11 cellular contexts compared by ENCODE assay signal in genomic region chr22:39183991-39184585, GRCh38. TPM values are rescaled to one million over a fixed set of nuclear protein-coding genes. Genes with fewer than 3 reads are reported as not detected.
A peak's percentile ranks its signal among the peaks of the same experiment; 100 is the strongest.
DNase-seq lines count a peak whose midpoint lies in the region; ATAC-seq and TF ChIP-seq lines count a peak whose summit lies in the region.
"Had no signal": no experiment of that assay in that cellular context is flagged by ENCODE, and none has a peak within 500 bp of the region (broad histone marks: within the 10 kb centered on the region; RNA-seq: fewer than 3 reads in every experiment).

No MANE protein-coding gene starts in this region.

- H3K36me3 ChIP-seq in RWPE2 (ENCODE audit: low read depth), result no peaks in the 10 kb centered on the region
- H3K36me3 ChIP-seq: MG63 had no signal

- intact Hi-C loops in left cardiac atrium (cut with DNase I), result loop anchor here in 1 of 2 donors (2.0 kb wide), 1 partner anchor 53 kb away; no protein-coding TSS in a partner anchor

- no peaks in the 10 kb centered on the region for H3K27me3 ChIP-seq in RWPE2 (ENCODE audit: insufficient read depth, poor library complexity, severe bottlenecking)
- H3K27me3 ChIP-seq: MG63 had no signal

- H3K27ac ChIP-seq in RWPE2 (ENCODE audit: poor library complexity, severe bottlenecking), result no peak overlapping the region

- no peak overlapping the region for H3K27ac Mint-ChIP-seq in endothelial cell (ENCODE audit: unreplicated experiment)
- H3K27ac Mint-ChIP-seq: activated CD8-positive, alpha-beta memory T cell treated with anti-CD3 and anti-CD28 coated beads, Interleukin-2, amount 10 ng/mL, durations not matched to agents 7 days and 5 days had no signal

- no peaks in the 10 kb centered on the region for H3K9me3 ChIP-seq in RWPE2 (ENCODE audit: severe bottlenecking)
- H3K9me3 ChIP-seq: MG63 had no signal

- no peaks in the 10 kb centered on the region for H3K9me3 Mint-ChIP-seq in endothelial cell (ENCODE audit: unreplicated experiment)

- peaks cover 9% of the 10 kb centered on the region for H3K27me3 Mint-ChIP-seq in endothelial cell (ENCODE audit: unreplicated experiment)

- H3K4me1 ChIP-seq in RWPE2 (ENCODE audit: insufficient read depth, poor library complexity, severe bottlenecking), result no peaks in the 10 kb centered on the region

- ATAC-seq in RWPE2 (ENCODE audit: low read depth) (peak; percentile 47; the same call in 2 of the 3 replicates), left cardiac atrium (peak; percentile 43 to 56), HG03097 (IDR thresholded peaks at IDR 0.05; ENCODE audit: low FRiP score, unreplicated experiment) (no peak)
- ATAC-seq in stimulated activated naive CD8-positive, alpha-beta T cell treated with anti-CD3 and anti-CD28 coated beads, Interleukin-15, Interleukin-2, amounts not matched to agents 100 U/mL and 50 U/mL, for 24 hours, result no peak
- ATAC-seq: activated CD8-positive, alpha-beta memory T cell treated with anti-CD3 and anti-CD28 coated beads, Interleukin-2, amount 10 ng/mL, durations not matched to agents 7 days and 5 days had no signal

- H3K4me3 Mint-ChIP-seq in endothelial cell (ENCODE audit: unreplicated experiment), result no peak overlapping the region
- H3K4me3 Mint-ChIP-seq: activated CD8-positive, alpha-beta memory T cell treated with anti-CD3 and anti-CD28 coated beads, Interleukin-2, amount 10 ng/mL, durations not matched to agents 7 days and 5 days had no signal

- H3K36me3 Mint-ChIP-seq in endothelial cell (ENCODE audit: low read depth, unreplicated experiment), result no peaks in the 10 kb centered on the region
- H3K36me3 Mint-ChIP-seq: activated CD8-positive, alpha-beta memory T cell treated with anti-CD3 and anti-CD28 coated beads, Interleukin-2, amount 10 ng/mL, durations not matched to agents 7 days and 5 days had no signal

- peaks cover 5% of the 10 kb centered on the region for H3K4me1 Mint-ChIP-seq in endothelial cell (ENCODE audit: unreplicated experiment)
- H3K4me1 Mint-ChIP-seq: activated CD8-positive, alpha-beta memory T cell treated with anti-CD3 and anti-CD28 coated beads, Interleukin-2, amount 10 ng/mL, durations not matched to agents 7 days and 5 days had no signal

- DNase-seq in EL (peak; percentile 37), RWPE2 (ENCODE audit: low spot score) (no peak), left cardiac atrium (peak; percentile 54), putamen (ENCODE audit: low spot score) (peak; percentile 53), endothelial cell (ENCODE audit: low spot score) (no peak), amniotic stem cell (lab: John Stamatoyannopoulos, UW) (no peak)
- no peak for DNase-seq in stimulated activated naive CD8-positive, alpha-beta T cell treated with anti-CD3 and anti-CD28 coated beads, Interleukin-15, Interleukin-2, amounts not matched to agents 100 U/mL and 50 U/mL, for 24 hours
- DNase-seq: activated CD8-positive, alpha-beta memory T cell treated with anti-CD3 and anti-CD28 coated beads, Interleukin-2, amount 10 ng/mL, durations not matched to agents 7 days and 5 days; cerebellar nuclear complex; MG63 had no signal

- TF ChIP-seq CTCF in RWPE2 (IDR thresholded peaks at IDR 0.05; ENCODE audit: poor library complexity, severe bottlenecking) (no peak), endothelial cell (IDR thresholded peaks at IDR 0.05; ENCODE audit: unreplicated experiment) (no peak)

- H3K4me3 ChIP-seq in RWPE2 (ENCODE audit: severe bottlenecking), result no peak overlapping the region
- H3K4me3 ChIP-seq: MG63 had no signal

RNA-seq across cellular contexts. Expression of gene CBX7, which starts 31.6 kb away (rescaled TPM):
- total RNA-seq in left cardiac atrium (10 to 100 TPM; 54.5 to 63.7 TPM), endothelial cell (ENCODE audit: unreplicated experiment) (3.5 TPM)

Comparison
In these comparisons a context has a peak if more than half of its experiments do, and no peak if none do; other contexts are left out.
1. DNase-seq: peak in EL (single experiment), left cardiac atrium (single experiment) and putamen (single experiment); none in RWPE2 (single experiment), stimulated activated naive CD8-positive, alpha-beta T cell treated with anti-CD3 and anti-CD28 coated beads, Interleukin-15, Interleukin-2, amounts not matched to agents 100 U/mL and 50 U/mL, for 24 hours (single experiment), endothelial cell (single experiment) and amniotic stem cell (single experiment).
2. ATAC-seq: peak in RWPE2 (single experiment) and left cardiac atrium (2 of 2); none in stimulated activated naive CD8-positive, alpha-beta T cell treated with anti-CD3 and anti-CD28 coated beads, Interleukin-15, Interleukin-2, amounts not matched to agents 100 U/mL and 50 U/mL, for 24 hours (single experiment) and HG03097 (single experiment).
3. RNA of gene CBX7, which starts 31.6 kb away (total RNA-seq): 54.5 to 63.7 TPM in left cardiac atrium; 3.5 TPM in endothelial cell (single experiment); every median in the first group is over 10 times any median in the second.